Comparison of ENCODE assay signal across 24 cellular contexts in genomic region chr10:19421664-19422063, GRCh38.
DNase-seq lines count a peak whose midpoint lies in the region; ATAC-seq and TF ChIP-seq lines count a peak whose summit lies in the region.
"Had no signal": no experiment of that assay in that cellular context is flagged by ENCODE, and none has a peak within 500 bp of the region (broad histone marks: within the 10 kb centered on the region; RNA-seq: fewer than 3 reads in every experiment).

No MANE protein-coding gene starts in this region.

- H3K9me3 Mint-ChIP-seq in nephron = no peaks in the 10 kb centered on the region
- H3K9me3 Mint-ChIP-seq: H9 had no signal

- no peak overlapping the region for H3K4me3 ChIP-seq in lower leg skin (ENCODE audit: low read depth, poor library complexity, severe bottlenecking)
- no peak overlapping the region for H3K4me3 ChIP-seq in sigmoid colon
- H3K4me3 ChIP-seq: BLaER1, GM23248 had no signal

- intact Hi-C loops in lower leg skin (cut with DNase I; ENCODE audit: low total_unique reads) (no loop called here), sigmoid colon (cut with DNase I) (no loop called here)

- no peaks in the 10 kb centered on the region for H3K27me3 ChIP-seq in sigmoid colon
- H3K27me3 ChIP-seq: BLaER1 had no signal

- TF ChIP-seq CTCF in nephron (IDR thresholded peaks at IDR 0.05; ENCODE audit: unreplicated experiment in 3 of 3) (no peak), lower leg skin (IDR thresholded peaks at IDR 0.05) (no peak), sigmoid colon (IDR thresholded peaks at IDR 0.05) (no peak)

- peak overlapping the region in 1 of 3 experiments; percentile 8 for H3K4me3 Mint-ChIP-seq in nephron
- H3K4me3 Mint-ChIP-seq: CD4-positive, CD25-positive, alpha-beta regulatory T cell; H9 had no signal

- TF ChIP-seq EP300 in sigmoid colon (IDR thresholded peaks at IDR 0.05) = no peak

- no peak overlapping the region for H3K27ac ChIP-seq in sigmoid colon
- H3K27ac ChIP-seq: BLaER1, GM23248, RWPE1 had no signal

- no peak for TF ChIP-seq POLR2A in lower leg skin (IDR thresholded peaks at IDR 0.05)
- TF ChIP-seq POLR2A in sigmoid colon (IDR thresholded peaks at IDR 0.05) = no peak

- peaks cover 35% of the 10 kb centered on the region for H3K4me1 Mint-ChIP-seq in nephron
- H3K4me1 Mint-ChIP-seq: CD4-positive, CD25-positive, alpha-beta regulatory T cell had no signal

- H3K27me3 Mint-ChIP-seq in nephron (ENCODE audit: low read depth) = peaks cover 3% of the 10 kb centered on the region
- H3K27me3 Mint-ChIP-seq: CD4-positive, CD25-positive, alpha-beta regulatory T cell had no signal

- no peaks in the 10 kb centered on the region for H3K36me3 Mint-ChIP-seq in nephron (ENCODE audit: low read depth)
- H3K36me3 Mint-ChIP-seq: CD4-positive, CD25-positive, alpha-beta regulatory T cell had no signal

- H3K27ac Mint-ChIP-seq in nephron = peak overlapping the region in 2 of 3 experiments; percentile 88 to 89
- H3K27ac Mint-ChIP-seq: CD4-positive, CD25-positive, alpha-beta regulatory T cell had no signal

- in situ Hi-C loops in G401 (cut with HindIII; ENCODE audit: low sequenced_read_pairs) = no loop called here

- no peaks in the 10 kb centered on the region for H3K9me3 ChIP-seq in sigmoid colon
- H3K9me3 ChIP-seq: BLaER1 had no signal

- H3K36me3 ChIP-seq in sigmoid colon = no peaks in the 10 kb centered on the region
- H3K36me3 ChIP-seq: BLaER1 had no signal

- WGBS in lower leg skin, 2 donors = 59 to 74% methylated on average over 1 of the region's 1 CpG
- 81 to 89% methylated on average over 1 of the region's 1 CpG for WGBS in sigmoid colon, 2 donors

- no peak for ATAC-seq in GM21717 (IDR thresholded peaks at IDR 0.05; ENCODE audit: unreplicated experiment)

- no peaks in the 10 kb centered on the region for H3K4me1 ChIP-seq in sigmoid colon
- H3K4me1 ChIP-seq: BLaER1 had no signal

- peak; percentile 41 for DNase-seq in G401 (ENCODE audit: low spot score)
- DNase-seq in NCI-H446 treated with DMSO at 0.1 percent for 48 hours (lab: John Stamatoyannopoulos, UW) = peak; percentile 94
- peak; percentile 35 for DNase-seq in cerebellum (ENCODE audit: low spot score)
- no peak for DNase-seq in lower leg skin (ENCODE audit: low spot score in 2 of 2)
- no peak for DNase-seq in sigmoid colon
- DNase-seq: CD4-positive, CD25-positive, alpha-beta regulatory T cell; DMS153; DND-41; GM23248; H9; IMR-90; KG1; NCI-H1048; NCI-H1417; NCI-H1694; NCI-H2029 treated with DMSO at 0.1 percent for 48 hours; NCI-H2171 treated with DMSO at 0.1 percent for 48 hours; NCI-H345; NCI-H526 treated with DMSO at 0.1 percent for 48 hours; SHP77 had no signal

Comparison
In these comparisons a context has a peak if more than half of its experiments do, and no peak if none do; other contexts are left out.
1. DNase-seq: peak in G401 (single experiment), NCI-H446 treated with DMSO at 0.1 percent for 48 hours (single experiment) and cerebellum (single experiment); none in lower leg skin (0 of 2) and sigmoid colon (single experiment).